In the genomic region with DNA sequence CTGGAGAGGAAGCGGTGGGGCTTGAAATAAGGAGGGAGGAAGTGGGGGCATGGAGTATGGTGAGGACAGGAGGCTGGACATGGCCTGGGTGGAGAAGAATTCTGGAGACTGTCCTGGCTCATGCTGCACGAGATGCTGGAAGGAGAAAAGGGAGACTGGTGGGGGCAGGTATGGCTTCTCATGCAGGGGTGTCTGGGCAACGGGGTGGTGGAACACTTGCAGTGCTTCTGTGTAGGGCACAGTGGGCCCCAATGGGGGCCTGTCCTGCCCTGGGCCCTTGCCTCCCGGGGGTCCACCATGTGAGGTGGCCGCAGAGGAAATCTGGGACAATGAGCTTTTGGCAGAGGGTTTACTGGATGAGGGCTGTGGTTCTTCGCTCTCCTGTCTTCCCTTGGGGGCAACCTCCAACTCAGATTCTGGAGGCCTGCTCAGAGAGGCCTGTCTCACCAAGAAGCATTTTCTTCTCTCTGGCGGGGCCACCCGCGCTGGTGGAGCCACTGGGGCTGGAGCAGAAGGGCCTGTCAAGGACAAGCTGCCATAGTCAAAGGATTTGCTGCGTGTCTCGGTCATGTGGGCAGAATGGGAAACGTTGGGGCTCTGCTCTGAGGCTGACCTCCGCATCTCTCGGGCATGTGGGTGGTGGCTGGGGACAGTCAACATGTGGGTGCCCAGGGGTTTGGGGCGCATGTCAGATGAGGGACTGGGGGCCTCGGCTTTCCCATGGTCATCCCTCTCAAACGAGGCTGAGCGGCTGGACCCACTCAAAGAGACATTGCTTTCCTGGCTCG, we compare ENCODE assay signal across 20 cellular contexts.
DNase-seq lines count a peak whose midpoint lies in the region; ATAC-seq and TF ChIP-seq lines count a peak whose summit lies in the region.
"Had no signal": no experiment of that assay in that cellular context is flagged by ENCODE, and none has a peak within 500 bp of the region (broad histone marks: within the 10 kb centered on the region; RNA-seq: fewer than 3 reads in every experiment).

No MANE protein-coding gene starts in this region.

- POLR2A ChIA-PET in activated naive CD8-positive, alpha-beta T cell treated with anti-CD3 and anti-CD28 coated beads, Interleukin-2, amount 10 ng/mL, durations not matched to agents 7 days and 5 days (lab: Charles Lee), result no interaction called here

- no peak overlapping the region for H3K4me3 Mint-ChIP-seq in HFFc6
- no peak overlapping the region for H3K4me3 Mint-ChIP-seq in activated naive CD8-positive, alpha-beta T cell treated with anti-CD3 and anti-CD28 coated beads, Interleukin-2, amount 10 ng/mL, durations not matched to agents 7 days and 5 days
- H3K4me3 Mint-ChIP-seq in stimulated activated effector memory CD8-positive, alpha-beta T cell treated with anti-CD3 and anti-CD28 coated beads, Interleukin-12 subunit alpha, Interleukin-12 subunit beta, amount 100 ng/mL, for 72 hours, result no peak overlapping the region

- H3K27ac Mint-ChIP-seq in HFFc6, result peak overlapping the region; percentile 25; the same call in 1 of the 2 replicates
- peak overlapping the region; percentile 49 for H3K27ac Mint-ChIP-seq in activated naive CD8-positive, alpha-beta T cell treated with anti-CD3 and anti-CD28 coated beads, Interleukin-2, amount 10 ng/mL, durations not matched to agents 7 days and 5 days
- H3K27ac Mint-ChIP-seq in stimulated activated effector memory CD8-positive, alpha-beta T cell treated with anti-CD3 and anti-CD28 coated beads, Interleukin-12 subunit alpha, Interleukin-12 subunit beta, amount 100 ng/mL, for 72 hours, result peak overlapping the region; percentile 80

- H3K4me1 Mint-ChIP-seq in HFFc6 (ENCODE audit: low read depth), result peaks cover 17% of the 10 kb centered on the region
- H3K4me1 Mint-ChIP-seq in activated naive CD8-positive, alpha-beta T cell treated with anti-CD3 and anti-CD28 coated beads, Interleukin-2, amount 10 ng/mL, durations not matched to agents 7 days and 5 days, result peaks cover 11% of the 10 kb centered on the region
- H3K4me1 Mint-ChIP-seq in stimulated activated effector memory CD8-positive, alpha-beta T cell treated with anti-CD3 and anti-CD28 coated beads, Interleukin-12 subunit alpha, Interleukin-12 subunit beta, amount 100 ng/mL, for 72 hours, result peaks cover 33% of the 10 kb centered on the region

- H3K36me3 Mint-ChIP-seq in HFFc6 (ENCODE audit: low read depth), result no peaks in the 10 kb centered on the region
- peaks cover 11% of the 10 kb centered on the region for H3K36me3 Mint-ChIP-seq in activated naive CD8-positive, alpha-beta T cell treated with anti-CD3 and anti-CD28 coated beads, Interleukin-2, amount 10 ng/mL, durations not matched to agents 7 days and 5 days
- H3K36me3 Mint-ChIP-seq in stimulated activated effector memory CD8-positive, alpha-beta T cell treated with anti-CD3 and anti-CD28 coated beads, Interleukin-12 subunit alpha, Interleukin-12 subunit beta, amount 100 ng/mL, for 72 hours, result peaks cover 62% of the 10 kb centered on the region

- no peaks in the 10 kb centered on the region for H3K9me3 Mint-ChIP-seq in HFFc6
- no peaks in the 10 kb centered on the region for H3K9me3 Mint-ChIP-seq in activated naive CD8-positive, alpha-beta T cell treated with anti-CD3 and anti-CD28 coated beads, Interleukin-2, amount 10 ng/mL, durations not matched to agents 7 days and 5 days
- H3K9me3 Mint-ChIP-seq in stimulated activated effector memory CD8-positive, alpha-beta T cell treated with anti-CD3 and anti-CD28 coated beads, Interleukin-12 subunit alpha, Interleukin-12 subunit beta, amount 100 ng/mL, for 72 hours, result no peaks in the 10 kb centered on the region

- peak; percentile 14 to 16 for DNase-seq in activated T-cell treated with anti-CD3 and anti-CD28 coated beads, Interleukin-2, amount 50 U/mL, for 48 hours
- no peak for DNase-seq in activated T-cell treated with anti-CD3 and anti-CD28 coated beads, Interleukin-2, amount 50 U/mL, for 1 hour
- DNase-seq in HFFc6, result no peak
- no peak for DNase-seq in activated naive CD8-positive, alpha-beta T cell treated with anti-CD3 and anti-CD28 coated beads, Interleukin-2, amount 10 ng/mL, durations not matched to agents 7 days and 5 days
- no peak for DNase-seq in stimulated activated effector memory CD8-positive, alpha-beta T cell treated with anti-CD3 and anti-CD28 coated beads, Interleukin-12 subunit alpha, Interleukin-12 subunit beta, amount 100 ng/mL, for 72 hours (ENCODE audit: low spot score in 2 of 2)
- DNase-seq in GF-D8 (lab: John Stamatoyannopoulos, UW), result no peak
- DNase-seq: ACHN; activated gamma-delta T cell treated with Interleukin-2 at 50 U/mL for 16 hours; C1 segment of cervical spinal cord; Karpas-422; mammary epithelial cell; MV-4-11; NCI-H1694; NCI-H510A treated with DMSO at 0.1 percent for 48 hours; NK-92 treated with Interleukin-12 subunit alpha and Interleukin-12 subunit beta, amount 100 ng/mL, for 24 hours; PC-9; SHP77 had no signal

- H3K27me3 Mint-ChIP-seq in HFFc6 (ENCODE audit: insufficient read depth), result no peaks in the 10 kb centered on the region
- no peaks in the 10 kb centered on the region for H3K27me3 Mint-ChIP-seq in activated naive CD8-positive, alpha-beta T cell treated with anti-CD3 and anti-CD28 coated beads, Interleukin-2, amount 10 ng/mL, durations not matched to agents 7 days and 5 days

- no peak for ATAC-seq in activated naive CD8-positive, alpha-beta T cell treated with anti-CD3 and anti-CD28 coated beads, Interleukin-2, amount 10 ng/mL, durations not matched to agents 7 days and 5 days (ENCODE audit: low read depth)
- no peak for ATAC-seq in stimulated activated effector memory CD8-positive, alpha-beta T cell treated with anti-CD3 and anti-CD28 coated beads, Interleukin-12 subunit alpha, Interleukin-12 subunit beta, amount 100 ng/mL, for 72 hours
- ATAC-seq in GM19324 (IDR thresholded peaks at IDR 0.05; ENCODE audit: low FRiP score, unreplicated experiment) (no peak), GM18498 (IDR thresholded peaks at IDR 0.05; ENCODE audit: unreplicated experiment) (no peak)
- ATAC-seq: activated CD4-positive, CD25-positive, alpha-beta regulatory T cell treated with anti-CD3 and anti-CD28 coated beads, Interleukin-2, amount 50 U/mL, for 24 hours had no signal

- no peak for TF ChIP-seq CTCF in HFFc6 (IDR thresholded peaks at IDR 0.05)

Comparison
In these comparisons a context has a peak if more than half of its experiments do, and no peak if none do; other contexts are left out.
1. DNase-seq: peak in activated T-cell treated with anti-CD3 and anti-CD28 coated beads, Interleukin-2, amount 50 U/mL, for 48 hours (2 of 2); none in activated T-cell treated with anti-CD3 and anti-CD28 coated beads, Interleukin-2, amount 50 U/mL, for 1 hour (single experiment), HFFc6 (single experiment), activated naive CD8-positive, alpha-beta T cell treated with anti-CD3 and anti-CD28 coated beads, Interleukin-2, amount 10 ng/mL, durations not matched to agents 7 days and 5 days (single experiment), stimulated activated effector memory CD8-positive, alpha-beta T cell treated with anti-CD3 and anti-CD28 coated beads, Interleukin-12 subunit alpha, Interleukin-12 subunit beta, amount 100 ng/mL, for 72 hours (0 of 2) and GF-D8 (single experiment).
2. H3K27ac Mint-ChIP-seq: peak in every context shown above with its lines; median percentile 80 in stimulated activated effector memory CD8-positive, alpha-beta T cell treated with anti-CD3 and anti-CD28 coated beads, Interleukin-12 subunit alpha, Interleukin-12 subunit beta, amount 100 ng/mL, for 72 hours; 49 in activated naive CD8-positive, alpha-beta T cell treated with anti-CD3 and anti-CD28 coated beads, Interleukin-2, amount 10 ng/mL, durations not matched to agents 7 days and 5 days; 25 in HFFc6.